19 cellular contexts compared by ENCODE assay signal in genomic region chr2:155099784-155100183, GRCh38.
DNase-seq lines count a peak whose midpoint lies in the region; ATAC-seq and TF ChIP-seq lines count a peak whose summit lies in the region.
"Had no signal": no experiment of that assay in that cellular context is flagged by ENCODE, and none has a peak within 500 bp of the region (broad histone marks: within the 10 kb centered on the region; RNA-seq: fewer than 3 reads in every experiment).

No MANE protein-coding gene starts in this region.

- H3K9me3 ChIP-seq in testis = no peaks in the 10 kb centered on the region
- H3K9me3 ChIP-seq: tibial artery had no signal

- no peak for TF ChIP-seq CTCF in testis (IDR thresholded peaks at IDR 0.05)

- DNase-seq in DMS53 (lab: John Stamatoyannopoulos, UW) = peak; percentile 48
- DNase-seq in DMS53 treated with DMSO at 0.1 percent for 48 hours (lab: John Stamatoyannopoulos, UW; ENCODE audit: unreplicated experiment) = no peak
- DNase-seq in SW480 (ENCODE audit: low spot score) = peak; percentile 25
- peak; percentile 92 for DNase-seq in glomerular visceral epithelial cell (ENCODE audit: extremely low spot score)
- DNase-seq in testis = peak; percentile 17
- no peak for DNase-seq in stimulated activated naive CD8-positive, alpha-beta T cell treated with anti-CD3 and anti-CD28 coated beads, Interleukin-15, Interleukin-2, amounts not matched to agents 100 U/mL and 50 U/mL, for 24 hours
- DNase-seq in inferior parietal cortex (ENCODE audit: extremely low spot score) = no peak
- DNase-seq: 8988T; activated effector memory CD4-positive, alpha-beta T cell treated with Interleukin-2 at 50 U/mL for 16 hours; anterior cingulate cortex; Karpas-422; left ventricle myocardium inferior; NCI-H1436; OCI-M1; stimulated activated CD4-positive, alpha-beta T cell treated with anti-CD3 and anti-CD28 coated beads, Interleukin-4, amount 100 ng/mL, for 1 hour; stimulated activated CD8-positive, alpha-beta memory T cell treated with anti-CD3 and anti-CD28 coated beads, Interleukin-4, amount 100 ng/mL, for 48 hours; tibial artery had no signal

- TF ChIP-seq POLR2A in testis (IDR thresholded peaks at IDR 0.05) = no peak

- H3K4me1 ChIP-seq in testis = no peaks in the 10 kb centered on the region
- H3K4me1 ChIP-seq: heart left ventricle, left ventricle myocardium inferior, tibial artery had no signal

- no peak overlapping the region for H3K4me3 ChIP-seq in testis
- H3K4me3 ChIP-seq: heart left ventricle, left ventricle myocardium inferior, tibial artery had no signal

- H3K36me3 ChIP-seq in testis (ENCODE audit: low read depth, missing control alignments) = no peaks in the 10 kb centered on the region
- H3K36me3 ChIP-seq: heart left ventricle, left ventricle myocardium inferior, tibial artery had no signal

- H3K27ac ChIP-seq in testis = no peak overlapping the region
- H3K27ac ChIP-seq: heart left ventricle, left ventricle myocardium inferior, tibial artery had no signal

- intact Hi-C loops in testis (cut with DNase I; ENCODE audit: low total_unique reads) = no loop called here

- no peaks in the 10 kb centered on the region for H3K27me3 ChIP-seq in testis
- H3K27me3 ChIP-seq: heart left ventricle, tibial artery had no signal

- no peak for ATAC-seq in stimulated activated naive CD8-positive, alpha-beta T cell treated with anti-CD3 and anti-CD28 coated beads, Interleukin-15, Interleukin-2, amounts not matched to agents 100 U/mL and 50 U/mL, for 24 hours
- no peak for ATAC-seq in GM21825 (IDR thresholded peaks at IDR 0.05; ENCODE audit: unreplicated experiment)
- ATAC-seq: heart left ventricle had no signal

- WGBS in testis, 2 donors = 30% methylated on average over 1 of the region's 1 CpG; no CpG with 5 or more reads in 1 of the 2 donors

Comparison
In these comparisons a context has a peak if more than half of its experiments do, and no peak if none do; other contexts are left out.
1. DNase-seq: peak in DMS53 (single experiment), SW480 (single experiment), glomerular visceral epithelial cell (single experiment) and testis (single experiment); none in DMS53 treated with DMSO at 0.1 percent for 48 hours (single experiment), stimulated activated naive CD8-positive, alpha-beta T cell treated with anti-CD3 and anti-CD28 coated beads, Interleukin-15, Interleukin-2, amounts not matched to agents 100 U/mL and 50 U/mL, for 24 hours (single experiment) and inferior parietal cortex (single experiment).